8 cellular contexts compared by ENCODE assay signal in genomic region chr11:34915136-34916013, GRCh38. TPM values are rescaled to one million over a fixed set of nuclear protein-coding genes. Genes with fewer than 3 reads are reported as not detected.
A peak's percentile ranks its signal among the peaks of the same experiment; 100 is the strongest.
DNase-seq lines count a peak whose midpoint lies in the region; ATAC-seq and TF ChIP-seq lines count a peak whose summit lies in the region.

No MANE protein-coding gene starts in this region.

- TF ChIP-seq CTCF in thyroid gland (IDR thresholded peaks at IDR 0.05) = no peak

- peak overlapping the region; percentile 76 to 97 for H3K9ac ChIP-seq in duodenal mucosa (ENCODE audit: low read depth in 1 of 2, low read length in 2 of 2)

- no peaks in the 10 kb centered on the region for H3K36me3 ChIP-seq in duodenal mucosa (ENCODE audit: control insufficient read depth in 1 of 2, insufficient read depth in 2 of 2, low read length in 2 of 2)
- H3K36me3 ChIP-seq in mesodermal cell (ENCODE audit: control insufficient read depth, insufficient read depth, low read length) = peaks cover 25% of the 10 kb centered on the region
- H3K36me3 ChIP-seq in thyroid gland = no peaks in the 10 kb centered on the region

- H3K4me1 ChIP-seq in duodenal mucosa (ENCODE audit: control insufficient read depth in 1 of 2, insufficient read depth in 2 of 2, low read length in 2 of 2) = peaks cover 26 to 29% of the 10 kb centered on the region in 2 donors
- peaks cover 6% of the 10 kb centered on the region for H3K4me1 ChIP-seq in mesodermal cell (ENCODE audit: control insufficient read depth, insufficient read depth, low read length, poor library complexity, severe bottlenecking)
- H3K4me1 ChIP-seq in thyroid gland = peaks cover 15 to 16% of the 10 kb centered on the region in 2 donors

- H3K4me3 ChIP-seq in duodenal mucosa (ENCODE audit: low read depth in 1 of 2, low read length in 2 of 2) = peak overlapping the region; percentile 90 to 99
- peak overlapping the region; percentile 92 for H3K4me3 ChIP-seq in mesodermal cell (ENCODE audit: extremely low read depth, insufficient read depth, low read length, poor library complexity, severe bottlenecking)
- H3K4me3 ChIP-seq in thyroid gland (replicated peaks in 1 of 3) = peak overlapping the region; percentile 46 to 91 (median 86)

- H3K27ac ChIP-seq in duodenal mucosa (ENCODE audit: low read depth, low read length) = peak overlapping the region; percentile 94
- peak overlapping the region; percentile 87 for H3K27ac ChIP-seq in mesodermal cell (ENCODE audit: low read depth, low read length, severe bottlenecking)
- H3K27ac ChIP-seq in thyroid gland = peak overlapping the region; percentile 83 to 96 (median 94)

- 0 to 7% methylated on average over 20 to 26 of the region's 34 CpGs for WGBS in mesodermal cell (ENCODE audit: insufficient coverage in 2 of 2), 2 experiments
- whole genome bisulfite sequencing in thyroid gland, 2 donors = 7 to 11% methylated on average over 25 to 30 of the region's 34 CpGs

- intact Hi-C loops in Right ventricle myocardium inferior (cut with DNase I) = loop anchor here (10.0 kb wide), 1 partner anchor 169 kb away; no protein-coding TSS in a partner anchor
- intact Hi-C loops in cardiac septum (cut with DNase I) = loop anchor here (10.0 kb wide), 1 partner anchor 811 kb away; the partner anchor contains the start of gene NAT10
- intact Hi-C loops in thyroid gland (cut with DNase I) = no loop called here

- H3K9me3 ChIP-seq in duodenal mucosa (ENCODE audit: control insufficient read depth in 1 of 2, low read length in 2 of 2) (no peaks in the 10 kb centered on the region), mesodermal cell (ENCODE audit: control insufficient read depth, low read length) (no peaks in the 10 kb centered on the region), thyroid gland (no peaks in the 10 kb centered on the region)

- ATAC-seq in Right ventricle myocardium inferior = peak; percentile 5
- ATAC-seq in HG03139 (IDR thresholded peaks at IDR 0.05; ENCODE audit: unreplicated experiment) = peak; percentile 4

- no peak for DNase-seq in Right ventricle myocardium inferior (ENCODE audit: missing footprints)
- DNase-seq in cardiac septum (ENCODE audit: low spot score) = no peak
- peak; percentile 73 for DNase-seq in OCI-M1 (lab: John Stamatoyannopoulos, UW)
- no peak for DNase-seq in thyroid gland
- DNase-seq in foreskin melanocyte = no peak

- TF ChIP-seq POLR2A in thyroid gland (IDR thresholded peaks at IDR 0.05) = no peak

- H3K27me3 ChIP-seq in duodenal mucosa (ENCODE audit: control insufficient read depth in 1 of 2, insufficient read depth in 2 of 2, low read length in 2 of 2) = no peaks in the 10 kb centered on the region
- H3K27me3 ChIP-seq in thyroid gland = no peaks in the 10 kb centered on the region

RNA-seq across cellular contexts. Expression of gene APIP, which starts 0.8 kb away (rescaled TPM):
- total RNA-seq in Right ventricle myocardium inferior (24.6 TPM), cardiac septum (36.5 TPM), thyroid gland (10 to 100 TPM; 35.6 to 54.3 (median 39.0) TPM)
- 23.1 TPM for polyA plus RNA-seq in mesodermal cell (2013, experiment 1 of 2)
- 31.2 TPM for polyA plus RNA-seq in mesodermal cell (2013, experiment 2 of 2)

RNA-seq across cellular contexts. Expression of gene PDHX, which starts 1.0 kb away (rescaled TPM):
- total RNA-seq in Right ventricle myocardium inferior = 140 TPM
- 118 TPM for total RNA-seq in cardiac septum
- polyA plus RNA-seq in mesodermal cell (2013, experiment 1 of 2) = 26.3 TPM
- 30.4 TPM for polyA plus RNA-seq in mesodermal cell (2013, experiment 2 of 2)
- total RNA-seq in thyroid gland = 10 to 100 TPM; 30.8 to 35.2 (median 31.2) TPM
